9 cellular contexts compared by ENCODE assay signal in genomic region chr3:179037361-179037760, GRCh38. TPM values are rescaled to one million over a fixed set of nuclear protein-coding genes. Genes with fewer than 3 reads are reported as not detected.
DNase-seq lines count a peak whose midpoint lies in the region; ATAC-seq and TF ChIP-seq lines count a peak whose summit lies in the region.
"Had no signal": no experiment of that assay in that cellular context is flagged by ENCODE, and none has a peak within 500 bp of the region (broad histone marks: within the 10 kb centered on the region; RNA-seq: fewer than 3 reads in every experiment).

No MANE protein-coding gene starts in this region.

- TF ChIP-seq CTCF in SK-N-SH (IDR thresholded peaks at IDR 0.05) (no peak), GM20000 (IDR thresholded peaks at IDR 0.05; ENCODE audit: extremely low read depth, missing control alignments) (no peak)

- no peak for TF ChIP-seq EP300 in SK-N-SH (IDR thresholded peaks at IDR 0.05; ENCODE audit: borderline replicate concordance in 1 of 2, low read depth in 1 of 2, low read length in 1 of 2)

- no peaks in the 10 kb centered on the region for H3K27me3 Mint-ChIP-seq in activated naive CD8-positive, alpha-beta T cell treated with anti-CD3 and anti-CD28 coated beads, Interleukin-2, amount 10 ng/mL, durations not matched to agents 7 days and 5 days
- H3K27me3 Mint-ChIP-seq in immature natural killer cell (ENCODE audit: low read depth in 3 of 3): no peaks in the 10 kb centered on the region

- no peaks in the 10 kb centered on the region for H3F3A ChIP-seq in SK-N-SH (replicated peaks; ENCODE audit: insufficient read depth)

- 73% methylated on average over 8 of the region's 10 CpGs for WGBS in SK-N-SH (ENCODE audit: low lambda C conversion rate)

- H3K9ac ChIP-seq in SK-N-SH: no peak overlapping the region; the same call in 1 of the 2 replicates

- H4K20me1 ChIP-seq in SK-N-SH (ENCODE audit: insufficient read depth): peaks cover 54% of the 10 kb centered on the region

- peaks cover 29% of the 10 kb centered on the region for H3K36me3 Mint-ChIP-seq in activated naive CD8-positive, alpha-beta T cell treated with anti-CD3 and anti-CD28 coated beads, Interleukin-2, amount 10 ng/mL, durations not matched to agents 7 days and 5 days
- H3K36me3 Mint-ChIP-seq in immature natural killer cell: peaks cover 3 to 4% (median 4%) of the 10 kb centered on the region in 3 donors

- H3K27me3 ChIP-seq in SK-N-SH (ENCODE audit: insufficient read depth): no peaks in the 10 kb centered on the region
- H3K27me3 ChIP-seq: adrenal gland had no signal

- H2AFZ ChIP-seq in SK-N-SH (ENCODE audit: low read depth): no peak overlapping the region

- peaks cover 0 to 16% of the 10 kb centered on the region in 2 experiments; a peak in 2 of 4 replicates for H3K4me1 ChIP-seq in SK-N-SH (ENCODE audit: control insufficient read depth in 1 of 2, insufficient read depth in 2 of 2, low read depth in 1 of 2, low read length in 1 of 2)
- H3K4me1 ChIP-seq: adrenal gland had no signal

- peak overlapping the region in 1 of 2 experiments; percentile 48; a peak in 2 of 4 replicates for H3K27ac ChIP-seq in SK-N-SH (ENCODE audit: low read depth in 2 of 2, low read length in 1 of 2)
- H3K27ac ChIP-seq: adrenal gland had no signal

- no peak overlapping the region for H3K4me3 ChIP-seq in SK-N-SH (ENCODE audit: low read depth in 2 of 2, low read length in 1 of 2)
- H3K4me3 ChIP-seq: adrenal gland had no signal

- POLR2A ChIA-PET in SK-N-SH (lab: Yijun Ruan, JAX): no interaction called here
- POLR2A ChIA-PET in activated naive CD8-positive, alpha-beta T cell treated with anti-CD3 and anti-CD28 coated beads, Interleukin-2, amount 10 ng/mL, durations not matched to agents 7 days and 5 days (lab: Charles Lee): no interaction called here

- no peak for TF ChIP-seq RAD21 in SK-N-SH (IDR thresholded peaks at IDR 0.05; ENCODE audit: low read length)

- H3K27ac Mint-ChIP-seq in activated naive CD8-positive, alpha-beta T cell treated with anti-CD3 and anti-CD28 coated beads, Interleukin-2, amount 10 ng/mL, durations not matched to agents 7 days and 5 days: peak overlapping the region; percentile 86
- peak overlapping the region in 4 of 6 donors; percentile 9 to 44 (median 20) for H3K27ac Mint-ChIP-seq in immature natural killer cell

- no peaks in the 10 kb centered on the region for H3K9me2 ChIP-seq in SK-N-SH

- DNase-seq in AG20443 (ENCODE audit: low spot score) (peak; percentile 93), SK-N-SH (no peak), immature natural killer cell (peak in 1 of 3 donors; percentile 5), NCI-H2081 treated with DMSO at 0.1 percent for 48 hours (lab: John Stamatoyannopoulos, UW) (no peak), GM20000 (ENCODE audit: low spot score) (no peak)
- DNase-seq in activated naive CD8-positive, alpha-beta T cell treated with anti-CD3 and anti-CD28 coated beads, Interleukin-2, amount 10 ng/mL, durations not matched to agents 7 days and 5 days: peak; percentile 48
- peak; percentile 35 to 62 (median 54) for DNase-seq in stimulated activated CD4-positive, alpha-beta T cell treated with anti-CD3 and anti-CD28 coated beads, TNF-alpha, amount 100 ng/mL, for 48 hours (ENCODE audit: low read depth in 3 of 3)

- H3K9me3 ChIP-seq in SK-N-SH: no peaks in the 10 kb centered on the region
- H3K9me3 ChIP-seq: adrenal gland had no signal

- H3K4me1 Mint-ChIP-seq in activated naive CD8-positive, alpha-beta T cell treated with anti-CD3 and anti-CD28 coated beads, Interleukin-2, amount 10 ng/mL, durations not matched to agents 7 days and 5 days: peaks cover 9% of the 10 kb centered on the region
- H3K4me1 Mint-ChIP-seq in immature natural killer cell: peaks cover 31 to 32% of the 10 kb centered on the region in 2 donors

- CTCF ChIA-PET in SK-N-SH (lab: Yijun Ruan, JAX): interaction anchor here (0.7 to 1.6 kb wide), 2 partner anchors 22 to 23 kb away, joined by 3 read pairs; no protein-coding TSS in a partner anchor

- H3K4me2 ChIP-seq in SK-N-SH: peak overlapping the region; percentile 15; the same call in 1 of the 2 replicates

- peaks cover 3% of the 10 kb centered on the region for H3K9me3 Mint-ChIP-seq in activated naive CD8-positive, alpha-beta T cell treated with anti-CD3 and anti-CD28 coated beads, Interleukin-2, amount 10 ng/mL, durations not matched to agents 7 days and 5 days
- no peaks in the 10 kb centered on the region for H3K9me3 Mint-ChIP-seq in immature natural killer cell

- H3K4me3 Mint-ChIP-seq in activated naive CD8-positive, alpha-beta T cell treated with anti-CD3 and anti-CD28 coated beads, Interleukin-2, amount 10 ng/mL, durations not matched to agents 7 days and 5 days: peak overlapping the region; percentile 57
- peak overlapping the region in 3 of 5 donors; percentile 2 to 54 (median 22) for H3K4me3 Mint-ChIP-seq in immature natural killer cell

- H3K79me2 ChIP-seq in SK-N-SH (ENCODE audit: insufficient read depth): peaks cover 87% of the 10 kb centered on the region

- H3K36me3 ChIP-seq in SK-N-SH (replicated peaks in 1 of 2; ENCODE audit: control insufficient read depth in 1 of 2, insufficient read depth in 2 of 2, low read length in 1 of 2): peaks cover 0 to 4% of the 10 kb centered on the region in 2 experiments
- H3K36me3 ChIP-seq: adrenal gland had no signal

- peak; percentile 95 for ATAC-seq in activated naive CD8-positive, alpha-beta T cell treated with anti-CD3 and anti-CD28 coated beads, Interleukin-2, amount 10 ng/mL, durations not matched to agents 7 days and 5 days (ENCODE audit: low read depth)
- no peak for ATAC-seq in GM19467 (IDR thresholded peaks at IDR 0.05; ENCODE audit: unreplicated experiment)

TF ChIP-seq in SK-N-SH, 30 proteins besides CTCF, POLR2A, EP300 and RAD21:
- TF ChIP-seq NFIC (IDR thresholded peaks at IDR 0.05; ENCODE audit: borderline replicate concordance) (no peak), SMC3 (IDR thresholded peaks at IDR 0.05; ENCODE audit: low read depth, low read length) (no peak), RCOR1 (IDR thresholded peaks at IDR 0.05; ENCODE audit: low read length) (no peak), JUND (IDR thresholded peaks at IDR 0.05) (no peak), FOSL2 (IDR thresholded peaks at IDR 0.05; ENCODE audit: borderline replicate concordance, low read depth) (no peak), SIN3A (IDR thresholded peaks at IDR 0.05; ENCODE audit: borderline replicate concordance, low read depth, low read length) (no peak), ELF1 (IDR thresholded peaks at IDR 0.05) (no peak), USF2 (IDR thresholded peaks at IDR 0.05; ENCODE audit: borderline replicate concordance, low read depth, low read length) (no peak), IRF3 (IDR thresholded peaks at IDR 0.05; ENCODE audit: low read depth, low read length) (no peak), MXI1 (IDR thresholded peaks at IDR 0.05; ENCODE audit: low read depth, low read length) (no peak), TAF1 (IDR thresholded peaks at IDR 0.05; ENCODE audit: borderline replicate concordance, low read depth, low read length) (no peak)

RNA-seq across cellular contexts. Expression of gene ZMAT3, which starts 34.2 kb away (rescaled TPM):
- polyA plus RNA-seq in SK-N-SH (2012; rRNA removed) (11.9 and 17.8 TPM in 2 replicates), immature natural killer cell (10 to 100 TPM; 16.1 to 21.6 (median 20.8) TPM)
- 17.1 and 18.3 TPM in 2 replicates for polyA plus RNA-seq in SK-N-SH (2012; cell fraction: cytosol; rRNA removed)
- 7.7 and 11.5 TPM in 2 replicates for polyA plus RNA-seq in SK-N-SH (2012; cell fraction: nucleus; rRNA removed)
- 10 to 100 TPM; 21.1 to 21.9 TPM for total RNA-seq in activated naive CD8-positive, alpha-beta T cell treated with anti-CD3 and anti-CD28 coated beads, Interleukin-2, amount 10 ng/mL, durations not matched to agents 7 days and 5 days

Comparison
In these comparisons a context has a peak if more than half of its experiments do, and no peak if none do; other contexts are left out.
1. DNase-seq: peak in AG20443 (single experiment), activated naive CD8-positive, alpha-beta T cell treated with anti-CD3 and anti-CD28 coated beads, Interleukin-2, amount 10 ng/mL, durations not matched to agents 7 days and 5 days (single experiment) and stimulated activated CD4-positive, alpha-beta T cell treated with anti-CD3 and anti-CD28 coated beads, TNF-alpha, amount 100 ng/mL, for 48 hours (3 of 3); none in SK-N-SH (single experiment), NCI-H2081 treated with DMSO at 0.1 percent for 48 hours (single experiment) and GM20000 (single experiment).